ENCODE assay signal across 19 cellular contexts in the genomic region with DNA sequence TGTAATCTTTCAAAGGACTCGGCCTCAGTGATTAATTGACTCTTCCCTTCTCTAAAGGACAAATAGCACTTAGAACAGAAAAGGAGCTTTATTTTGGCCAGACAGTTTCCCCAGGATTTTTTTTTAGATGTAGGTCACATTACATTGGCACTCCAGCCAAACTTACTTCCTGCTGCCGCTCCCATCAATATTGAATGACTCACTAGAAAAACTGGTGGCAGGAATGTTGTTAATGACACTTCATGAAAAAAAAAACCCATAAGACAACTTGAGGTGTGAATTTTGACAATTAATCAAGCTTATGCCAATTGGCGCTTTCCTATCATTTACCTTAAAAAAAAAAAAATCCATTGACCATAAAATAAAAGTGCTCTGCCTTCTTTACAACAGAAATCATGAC.
DNase-seq lines count a peak whose midpoint lies in the region; ATAC-seq and TF ChIP-seq lines count a peak whose summit lies in the region.
"Had no signal": no experiment of that assay in that cellular context is flagged by ENCODE, and none has a peak within 500 bp of the region (broad histone marks: within the 10 kb centered on the region; RNA-seq: fewer than 3 reads in every experiment).

No MANE protein-coding gene starts in this region.

- no peaks in the 10 kb centered on the region for H3K9me3 ChIP-seq in body of pancreas
- H3K9me3 ChIP-seq in lower lobe of right lung, result no peaks in the 10 kb centered on the region
- H3K9me3 ChIP-seq: HAP-1 had no signal

- H3K4me3 ChIP-seq in body of pancreas (no peak overlapping the region), lower lobe of right lung (no peak overlapping the region)
- H3K4me3 ChIP-seq: gastroesophageal sphincter, HAP-1, PC-9, stomach had no signal

- TF ChIP-seq CTCF in body of pancreas (IDR thresholded peaks at IDR 0.05) (peak in 2 of 7 experiments; percentile 30 to 38), lower lobe of right lung (IDR thresholded peaks at IDR 0.05) (no peak)

- WGBS in body of pancreas, 2 donors, result 40 to 42% methylated on average over 3 of the region's 3 CpGs

- H3K4me1 ChIP-seq in body of pancreas, result no peaks in the 10 kb centered on the region
- peaks cover 5% of the 10 kb centered on the region for H3K4me1 ChIP-seq in lower lobe of right lung
- H3K4me1 ChIP-seq: gastroesophageal sphincter, parathyroid adenoma, stomach had no signal

- H3K27ac ChIP-seq in body of pancreas (peak overlapping the region in 3 of 4 donors; percentile 9 to 42 (median 18)), lower lobe of right lung (no peak overlapping the region)
- H3K27ac ChIP-seq: gastroesophageal sphincter, parathyroid adenoma, PC-9, stomach, VCaP had no signal

- no peak for TF ChIP-seq RAD21 in Ishikawa (IDR thresholded peaks at IDR 0.05; ENCODE audit: low read depth)

- H3K36me3 ChIP-seq in body of pancreas (replicated peaks in 1 of 2; ENCODE audit: insufficient read depth in 1 of 2, low read depth in 2 of 2), result no peaks in the 10 kb centered on the region
- H3K36me3 ChIP-seq in lower lobe of right lung, result no peaks in the 10 kb centered on the region
- H3K36me3 ChIP-seq: gastroesophageal sphincter, HAP-1, stomach had no signal

- DNase-seq in A172 (ENCODE audit: low spot score), result peak; percentile 39
- peak in 2 of 4 donors; percentile 13 to 15 for DNase-seq in body of pancreas
- no peak for DNase-seq in lower lobe of right lung
- no peak for DNase-seq in NCI-H1436 (lab: John Stamatoyannopoulos, UW)
- DNase-seq: amniotic stem cell, GDM1, IMR-90, NCI-H526, stomach had no signal

- no peak for TF ChIP-seq EP300 in Ishikawa (IDR thresholded peaks at IDR 0.05; ENCODE audit: borderline replicate concordance)

- intact Hi-C loops in body of pancreas (cut with DNase I) (no loop called here), lower lobe of right lung (cut with DNase I) (no loop called here)

- H3K27me3 ChIP-seq in body of pancreas, result no peaks in the 10 kb centered on the region
- no peaks in the 10 kb centered on the region for H3K27me3 ChIP-seq in lower lobe of right lung (ENCODE audit: low read depth)
- H3K27me3 ChIP-seq: gastroesophageal sphincter, stomach had no signal

- peak; percentile 75 for ATAC-seq in body of pancreas
- ATAC-seq in lower lobe of right lung, result peak; percentile 68 to 94
- no peak for ATAC-seq in HG03442 (IDR thresholded peaks at IDR 0.05; ENCODE audit: unreplicated experiment)
- no peak for ATAC-seq in GM21529 (IDR thresholded peaks at IDR 0.05; ENCODE audit: unreplicated experiment)
- ATAC-seq in HG03039 (IDR thresholded peaks at IDR 0.05; ENCODE audit: unreplicated experiment), result no peak
- ATAC-seq: activated T-helper 17 cell treated with anti-CD3 and anti-CD28 coated beads, Interleukin-2, amount 50 U/mL, for 72 hours; gastroesophageal sphincter had no signal

- no peak for TF ChIP-seq POLR2A in body of pancreas (IDR thresholded peaks at IDR 0.05)

TF ChIP-seq in Ishikawa, 13 proteins besides CTCF, POLR2A, EP300 and RAD21:
- TF ChIP-seq NFIC (IDR thresholded peaks at IDR 0.05) (peak; percentile 24; the same call in 1 of the 2 replicates), EGR1 (IDR thresholded peaks at IDR 0.05) (no peak), TEAD4 (IDR thresholded peaks at IDR 0.05) (peak; percentile 66)
TF ChIP-seq in Ishikawa: peak in this region for 2.

Comparison
In these comparisons a context has a peak if more than half of its experiments do, and no peak if none do; other contexts are left out.
1. ATAC-seq: peak in body of pancreas (single experiment) and lower lobe of right lung (2 of 2); none in HG03442 (single experiment), GM21529 (single experiment) and HG03039 (single experiment).